Comparison of ENCODE assay signal across 2 cellular contexts in the genomic region with DNA sequence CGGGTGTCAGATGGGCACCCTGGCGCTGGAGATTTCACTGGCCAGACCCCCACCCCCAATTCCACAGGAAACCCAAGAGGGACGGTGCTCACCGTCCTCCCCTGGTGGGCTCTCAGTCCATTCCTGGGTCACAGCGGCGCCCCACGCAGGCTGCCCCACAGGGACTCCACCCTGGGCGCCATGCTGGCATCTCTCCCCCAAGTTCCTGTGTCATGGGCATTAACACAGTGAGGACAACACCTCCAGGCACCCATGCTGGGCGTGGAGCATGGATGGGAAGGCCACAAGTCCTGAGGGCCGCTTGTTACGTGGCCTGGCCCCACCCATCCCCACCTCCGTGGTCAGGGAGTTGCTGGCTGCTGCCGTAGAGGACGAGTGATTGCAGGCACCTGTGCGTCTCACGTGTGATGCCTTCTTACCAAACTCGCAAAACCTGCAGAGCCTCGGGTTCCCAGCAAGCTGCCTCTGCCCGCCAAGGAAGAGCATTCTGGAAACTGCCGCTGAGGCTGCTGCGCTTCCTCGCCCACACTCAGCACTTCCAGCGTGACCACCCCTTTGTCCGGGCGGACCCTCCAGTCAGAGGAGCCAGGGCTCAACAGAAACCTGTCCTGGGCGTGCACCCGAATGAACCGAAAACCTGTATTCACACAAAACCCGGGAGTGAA.
TF ChIP-seq lines count a peak whose summit lies in the region.

No MANE protein-coding gene starts in this region.

TF ChIP-seq in HepG2, 621 proteins besides CTCF, POLR2A, EP300 and RAD21:
- TF ChIP-seq, protein P1, sequence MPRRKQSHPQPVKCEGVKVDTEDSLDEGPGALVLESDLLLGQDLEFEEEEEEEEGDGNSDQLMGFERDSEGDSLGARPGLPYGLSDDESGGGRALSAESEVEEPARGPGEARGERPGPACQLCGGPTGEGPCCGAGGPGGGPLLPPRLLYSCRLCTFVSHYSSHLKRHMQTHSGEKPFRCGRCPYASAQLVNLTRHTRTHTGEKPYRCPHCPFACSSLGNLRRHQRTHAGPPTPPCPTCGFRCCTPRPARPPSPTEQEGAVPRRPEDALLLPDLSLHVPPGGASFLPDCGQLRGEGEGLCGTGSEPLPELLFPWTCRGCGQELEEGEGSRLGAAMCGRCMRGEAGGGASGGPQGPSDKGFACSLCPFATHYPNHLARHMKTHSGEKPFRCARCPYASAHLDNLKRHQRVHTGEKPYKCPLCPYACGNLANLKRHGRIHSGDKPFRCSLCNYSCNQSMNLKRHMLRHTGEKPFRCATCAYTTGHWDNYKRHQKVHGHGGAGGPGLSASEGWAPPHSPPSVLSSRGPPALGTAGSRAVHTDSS (CRISPR knock-in tag; conservative IDR thresholded peaks at IDR 0.05) = no peak
- no peak for TF ChIP-seq ZNF350 (CRISPR knock-in tag; IDR thresholded peaks at IDR 0.05; ENCODE audit: borderline replicate concordance, low read depth)

TF ChIP-seq in GM23338, 12 proteins besides CTCF, POLR2A, EP300 and RAD21:
- no peak for TF ChIP-seq POLR2AphosphoS5 (IDR thresholded peaks at IDR 0.05; ENCODE audit: low read depth)
- TF ChIP-seq STAT1 (IDR thresholded peaks at IDR 0.05; ENCODE audit: unreplicated experiment) = no peak
- no peak for TF ChIP-seq CREB1 (CRISPR knock-in tag; IDR thresholded peaks at IDR 0.05; ENCODE audit: low read depth)
- no peak for TF ChIP-seq EZH2 (IDR thresholded peaks at IDR 0.05; ENCODE audit: low read depth, unreplicated experiment)
- TF ChIP-seq EZH2phosphoT487 (IDR thresholded peaks at IDR 0.05; ENCODE audit: unreplicated experiment) = no peak
- no peak for TF ChIP-seq JUNB (IDR thresholded peaks at IDR 0.05; ENCODE audit: unreplicated experiment)
- TF ChIP-seq, protein P2, sequence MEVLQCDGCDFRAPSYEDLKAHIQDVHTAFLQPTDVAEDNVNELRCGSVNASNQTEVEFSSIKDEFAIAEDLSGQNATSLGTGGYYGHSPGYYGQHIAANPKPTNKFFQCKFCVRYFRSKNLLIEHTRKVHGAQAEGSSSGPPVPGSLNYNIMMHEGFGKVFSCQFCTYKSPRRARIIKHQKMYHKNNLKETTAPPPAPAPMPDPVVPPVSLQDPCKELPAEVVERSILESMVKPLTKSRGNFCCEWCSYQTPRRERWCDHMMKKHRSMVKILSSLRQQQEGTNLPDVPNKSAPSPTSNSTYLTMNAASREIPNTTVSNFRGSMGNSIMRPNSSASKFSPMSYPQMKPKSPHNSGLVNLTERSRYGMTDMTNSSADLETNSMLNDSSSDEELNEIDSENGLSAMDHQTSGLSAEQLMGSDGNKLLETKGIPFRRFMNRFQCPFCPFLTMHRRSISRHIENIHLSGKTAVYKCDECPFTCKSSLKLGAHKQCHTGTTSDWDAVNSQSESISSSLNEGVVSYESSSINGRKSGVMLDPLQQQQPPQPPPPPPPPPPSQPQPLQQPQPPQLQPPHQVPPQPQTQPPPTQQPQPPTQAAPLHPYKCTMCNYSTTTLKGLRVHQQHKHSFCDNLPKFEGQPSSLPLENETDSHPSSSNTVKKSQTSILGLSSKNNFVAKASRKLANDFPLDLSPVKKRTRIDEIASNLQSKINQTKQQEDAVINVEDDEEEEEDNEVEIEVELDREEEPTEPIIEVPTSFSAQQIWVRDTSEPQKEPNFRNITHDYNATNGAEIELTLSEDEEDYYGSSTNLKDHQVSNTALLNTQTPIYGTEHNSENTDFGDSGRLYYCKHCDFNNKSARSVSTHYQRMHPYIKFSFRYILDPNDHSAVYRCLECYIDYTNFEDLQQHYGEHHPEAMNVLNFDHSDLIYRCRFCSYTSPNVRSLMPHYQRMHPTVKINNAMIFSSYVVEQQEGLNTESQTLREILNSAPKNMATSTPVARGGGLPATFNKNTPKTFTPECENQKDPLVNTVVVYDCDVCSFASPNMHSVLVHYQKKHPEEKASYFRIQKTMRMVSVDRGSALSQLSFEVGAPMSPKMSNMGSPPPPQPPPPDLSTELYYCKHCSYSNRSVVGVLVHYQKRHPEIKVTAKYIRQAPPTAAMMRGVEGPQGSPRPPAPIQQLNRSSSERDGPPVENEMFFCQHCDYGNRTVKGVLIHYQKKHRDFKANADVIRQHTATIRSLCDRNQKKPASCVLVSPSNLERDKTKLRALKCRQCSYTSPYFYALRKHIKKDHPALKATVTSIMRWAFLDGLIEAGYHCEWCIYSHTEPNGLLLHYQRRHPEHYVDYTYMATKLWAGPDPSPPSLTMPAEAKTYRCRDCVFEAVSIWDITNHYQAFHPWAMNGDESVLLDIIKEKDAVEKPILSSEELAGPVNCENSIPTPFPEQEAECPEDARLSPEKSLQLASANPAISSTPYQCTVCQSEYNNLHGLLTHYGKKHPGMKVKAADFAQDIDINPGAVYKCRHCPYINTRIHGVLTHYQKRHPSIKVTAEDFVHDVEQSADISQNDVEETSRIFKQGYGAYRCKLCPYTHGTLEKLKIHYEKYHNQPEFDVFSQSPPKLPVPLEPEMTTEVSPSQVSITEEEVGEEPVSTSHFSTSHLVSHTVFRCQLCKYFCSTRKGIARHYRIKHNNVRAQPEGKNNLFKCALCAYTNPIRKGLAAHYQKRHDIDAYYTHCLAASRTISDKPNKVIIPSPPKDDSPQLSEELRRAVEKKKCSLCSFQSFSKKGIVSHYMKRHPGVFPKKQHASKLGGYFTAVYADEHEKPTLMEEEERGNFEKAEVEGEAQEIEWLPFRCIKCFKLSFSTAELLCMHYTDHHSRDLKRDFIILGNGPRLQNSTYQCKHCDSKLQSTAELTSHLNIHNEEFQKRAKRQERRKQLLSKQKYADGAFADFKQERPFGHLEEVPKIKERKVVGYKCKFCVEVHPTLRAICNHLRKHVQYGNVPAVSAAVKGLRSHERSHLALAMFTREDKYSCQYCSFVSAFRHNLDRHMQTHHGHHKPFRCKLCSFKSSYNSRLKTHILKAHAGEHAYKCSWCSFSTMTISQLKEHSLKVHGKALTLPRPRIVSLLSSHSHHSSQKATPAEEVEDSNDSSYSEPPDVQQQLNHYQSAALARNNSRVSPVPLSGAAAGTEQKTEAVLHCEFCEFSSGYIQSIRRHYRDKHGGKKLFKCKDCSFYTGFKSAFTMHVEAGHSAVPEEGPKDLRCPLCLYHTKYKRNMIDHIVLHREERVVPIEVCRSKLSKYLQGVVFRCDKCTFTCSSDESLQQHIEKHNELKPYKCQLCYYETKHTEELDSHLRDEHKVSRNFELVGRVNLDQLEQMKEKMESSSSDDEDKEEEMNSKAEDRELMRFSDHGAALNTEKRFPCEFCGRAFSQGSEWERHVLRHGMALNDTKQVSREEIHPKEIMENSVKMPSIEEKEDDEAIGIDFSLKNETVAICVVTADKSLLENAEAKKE (CRISPR knock-in tag; IDR thresholded peaks at IDR 0.05) = no peak
- TF ChIP-seq, protein P3, sequence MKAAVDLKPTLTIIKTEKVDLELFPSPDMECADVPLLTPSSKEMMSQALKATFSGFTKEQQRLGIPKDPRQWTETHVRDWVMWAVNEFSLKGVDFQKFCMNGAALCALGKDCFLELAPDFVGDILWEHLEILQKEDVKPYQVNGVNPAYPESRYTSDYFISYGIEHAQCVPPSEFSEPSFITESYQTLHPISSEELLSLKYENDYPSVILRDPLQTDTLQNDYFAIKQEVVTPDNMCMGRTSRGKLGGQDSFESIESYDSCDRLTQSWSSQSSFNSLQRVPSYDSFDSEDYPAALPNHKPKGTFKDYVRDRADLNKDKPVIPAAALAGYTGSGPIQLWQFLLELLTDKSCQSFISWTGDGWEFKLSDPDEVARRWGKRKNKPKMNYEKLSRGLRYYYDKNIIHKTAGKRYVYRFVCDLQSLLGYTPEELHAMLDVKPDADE (IDR thresholded peaks at IDR 0.05) = no peak
- TF ChIP-seq, protein P4, sequence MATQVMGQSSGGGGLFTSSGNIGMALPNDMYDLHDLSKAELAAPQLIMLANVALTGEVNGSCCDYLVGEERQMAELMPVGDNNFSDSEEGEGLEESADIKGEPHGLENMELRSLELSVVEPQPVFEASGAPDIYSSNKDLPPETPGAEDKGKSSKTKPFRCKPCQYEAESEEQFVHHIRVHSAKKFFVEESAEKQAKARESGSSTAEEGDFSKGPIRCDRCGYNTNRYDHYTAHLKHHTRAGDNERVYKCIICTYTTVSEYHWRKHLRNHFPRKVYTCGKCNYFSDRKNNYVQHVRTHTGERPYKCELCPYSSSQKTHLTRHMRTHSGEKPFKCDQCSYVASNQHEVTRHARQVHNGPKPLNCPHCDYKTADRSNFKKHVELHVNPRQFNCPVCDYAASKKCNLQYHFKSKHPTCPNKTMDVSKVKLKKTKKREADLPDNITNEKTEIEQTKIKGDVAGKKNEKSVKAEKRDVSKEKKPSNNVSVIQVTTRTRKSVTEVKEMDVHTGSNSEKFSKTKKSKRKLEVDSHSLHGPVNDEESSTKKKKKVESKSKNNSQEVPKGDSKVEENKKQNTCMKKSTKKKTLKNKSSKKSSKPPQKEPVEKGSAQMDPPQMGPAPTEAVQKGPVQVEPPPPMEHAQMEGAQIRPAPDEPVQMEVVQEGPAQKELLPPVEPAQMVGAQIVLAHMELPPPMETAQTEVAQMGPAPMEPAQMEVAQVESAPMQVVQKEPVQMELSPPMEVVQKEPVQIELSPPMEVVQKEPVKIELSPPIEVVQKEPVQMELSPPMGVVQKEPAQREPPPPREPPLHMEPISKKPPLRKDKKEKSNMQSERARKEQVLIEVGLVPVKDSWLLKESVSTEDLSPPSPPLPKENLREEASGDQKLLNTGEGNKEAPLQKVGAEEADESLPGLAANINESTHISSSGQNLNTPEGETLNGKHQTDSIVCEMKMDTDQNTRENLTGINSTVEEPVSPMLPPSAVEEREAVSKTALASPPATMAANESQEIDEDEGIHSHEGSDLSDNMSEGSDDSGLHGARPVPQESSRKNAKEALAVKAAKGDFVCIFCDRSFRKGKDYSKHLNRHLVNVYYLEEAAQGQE (IDR thresholded peaks at IDR 0.05; ENCODE audit: unreplicated experiment) = no peak
- TF ChIP-seq NANOG (IDR thresholded peaks at IDR 0.05; ENCODE audit: borderline replicate concordance) = no peak
- no peak for TF ChIP-seq ZNF331 (CRISPR knock-in tag; IDR thresholded peaks at IDR 0.05; ENCODE audit: low read depth)
- TF ChIP-seq ZNF114 (CRISPR knock-in tag; IDR thresholded peaks at IDR 0.05) = no peak
